8 cellular contexts compared by ENCODE assay signal in genomic region chr13:99269627-99270252, GRCh38.
DNase-seq lines count a peak whose midpoint lies in the region; ATAC-seq, FAIRE-seq and TF ChIP-seq lines count a peak whose summit lies in the region.

No MANE protein-coding gene starts in this region.

- no peaks in the 10 kb centered on the region for H3K9me3 Mint-ChIP-seq in dendritic cell treated with granulocyte-macrophage colony-stimulating factor and Interleukin-4, amounts not matched to agents 40 ng/mL and 50 ng/mL, for 4 days

- intact Hi-C loops in dendritic cell treated with granulocyte-macrophage colony-stimulating factor and Interleukin-4, amounts not matched to agents 40 ng/mL and 50 ng/mL, for 4 days (cut with micrococcal nuclease) = loop anchor here (1.0 to 5.0 kb wide), 6 partner anchors 38 to 238 kb away; partner anchors contain the start of gene GPR183

- ATAC-seq in GM18909 (IDR thresholded peaks at IDR 0.05; ENCODE audit: poor library complexity, unreplicated experiment) = peak; percentile 73
- ATAC-seq in HG03196 (IDR thresholded peaks at IDR 0.05; ENCODE audit: unreplicated experiment) = peak; percentile 64
- no peak for ATAC-seq in HG03521 (IDR thresholded peaks at IDR 0.05; ENCODE audit: unreplicated experiment)

- H3K4me1 Mint-ChIP-seq in dendritic cell treated with granulocyte-macrophage colony-stimulating factor and Interleukin-4, amounts not matched to agents 40 ng/mL and 50 ng/mL, for 4 days (ENCODE audit: low read depth) = peaks cover 59% of the 10 kb centered on the region

- H3K4me3 Mint-ChIP-seq in dendritic cell treated with granulocyte-macrophage colony-stimulating factor and Interleukin-4, amounts not matched to agents 40 ng/mL and 50 ng/mL, for 4 days = no peak overlapping the region

- DNase-seq in D721Med (ENCODE audit: insufficient read length, low spot score) = no peak
- DNase-seq in RCC 7860 (ENCODE audit: low spot score) = peak; percentile 35
- DNase-seq in midbrain (lab: John Stamatoyannopoulos, UW) = peak; percentile 52
- no peak for DNase-seq in germinal center (ENCODE audit: low spot score)

- no peaks in the 10 kb centered on the region for H3K27me3 Mint-ChIP-seq in dendritic cell treated with granulocyte-macrophage colony-stimulating factor and Interleukin-4, amounts not matched to agents 40 ng/mL and 50 ng/mL, for 4 days

- FAIRE-seq in D721Med (lab: Jason Lieb, UNC) = no peak
- peak; percentile 62 for FAIRE-seq in RCC 7860 (lab: Jason Lieb, UNC)

- peak; percentile 58 for TF ChIP-seq CTCF in D721Med (IDR thresholded peaks at IDR 0.05; ENCODE audit: insufficient read depth, missing control alignments)

- peak overlapping the region; percentile 93 for H3K27ac Mint-ChIP-seq in dendritic cell treated with granulocyte-macrophage colony-stimulating factor and Interleukin-4, amounts not matched to agents 40 ng/mL and 50 ng/mL, for 4 days

- H3K36me3 Mint-ChIP-seq in dendritic cell treated with granulocyte-macrophage colony-stimulating factor and Interleukin-4, amounts not matched to agents 40 ng/mL and 50 ng/mL, for 4 days (ENCODE audit: low read depth) = peaks cover 49% of the 10 kb centered on the region

Comparison
In these comparisons a context has a peak if more than half of its experiments do, and no peak if none do; other contexts are left out.
1. DNase-seq: peak in RCC 7860 (single experiment) and midbrain (single experiment); none in D721Med (single experiment) and germinal center (single experiment).